In the genomic region with DNA sequence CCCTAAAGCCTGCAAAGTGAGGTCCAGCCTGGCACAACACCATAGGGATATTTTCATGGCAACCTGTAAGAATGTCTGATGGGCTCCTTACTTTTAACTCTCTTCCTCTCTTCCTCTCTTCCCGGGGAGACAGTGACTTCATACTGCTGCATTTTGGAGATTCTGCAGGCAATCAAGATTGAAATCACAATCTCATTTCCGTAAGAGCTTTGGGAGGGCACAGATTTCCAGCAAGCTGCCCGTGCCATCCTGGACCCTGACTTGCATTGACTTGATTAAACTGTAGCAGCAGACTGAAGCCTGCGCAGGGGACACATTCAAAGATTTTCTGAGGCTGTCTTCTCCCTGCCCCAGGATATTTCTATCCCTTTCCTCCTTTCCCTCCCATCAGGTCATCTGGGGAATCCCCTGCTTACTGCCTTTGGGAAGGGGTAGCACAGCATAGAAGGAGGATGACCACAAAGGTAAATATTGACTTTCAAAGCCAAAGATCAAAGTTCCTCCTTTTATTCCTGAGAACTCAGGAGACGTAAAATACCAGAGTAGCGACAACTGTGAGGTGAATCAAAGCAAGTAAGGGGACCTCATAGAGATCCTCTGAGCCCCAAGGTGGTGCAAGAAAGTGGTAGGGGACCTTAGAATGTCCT, we compare ENCODE assay signal across 1 cellular context.
TF ChIP-seq lines count a peak whose summit lies in the region.

No MANE protein-coding gene starts in this region.

TF ChIP-seq in HepG2, 621 proteins besides CTCF, POLR2A, EP300 and RAD21 (continued from another document and continues in another):
- TF ChIP-seq, protein P1, sequence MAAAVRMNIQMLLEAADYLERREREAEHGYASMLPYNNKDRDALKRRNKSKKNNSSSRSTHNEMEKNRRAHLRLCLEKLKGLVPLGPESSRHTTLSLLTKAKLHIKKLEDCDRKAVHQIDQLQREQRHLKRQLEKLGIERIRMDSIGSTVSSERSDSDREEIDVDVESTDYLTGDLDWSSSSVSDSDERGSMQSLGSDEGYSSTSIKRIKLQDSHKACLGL (CRISPR knock-in tag; IDR thresholded peaks at IDR 0.05): no peak
- TF ChIP-seq, protein P2, sequence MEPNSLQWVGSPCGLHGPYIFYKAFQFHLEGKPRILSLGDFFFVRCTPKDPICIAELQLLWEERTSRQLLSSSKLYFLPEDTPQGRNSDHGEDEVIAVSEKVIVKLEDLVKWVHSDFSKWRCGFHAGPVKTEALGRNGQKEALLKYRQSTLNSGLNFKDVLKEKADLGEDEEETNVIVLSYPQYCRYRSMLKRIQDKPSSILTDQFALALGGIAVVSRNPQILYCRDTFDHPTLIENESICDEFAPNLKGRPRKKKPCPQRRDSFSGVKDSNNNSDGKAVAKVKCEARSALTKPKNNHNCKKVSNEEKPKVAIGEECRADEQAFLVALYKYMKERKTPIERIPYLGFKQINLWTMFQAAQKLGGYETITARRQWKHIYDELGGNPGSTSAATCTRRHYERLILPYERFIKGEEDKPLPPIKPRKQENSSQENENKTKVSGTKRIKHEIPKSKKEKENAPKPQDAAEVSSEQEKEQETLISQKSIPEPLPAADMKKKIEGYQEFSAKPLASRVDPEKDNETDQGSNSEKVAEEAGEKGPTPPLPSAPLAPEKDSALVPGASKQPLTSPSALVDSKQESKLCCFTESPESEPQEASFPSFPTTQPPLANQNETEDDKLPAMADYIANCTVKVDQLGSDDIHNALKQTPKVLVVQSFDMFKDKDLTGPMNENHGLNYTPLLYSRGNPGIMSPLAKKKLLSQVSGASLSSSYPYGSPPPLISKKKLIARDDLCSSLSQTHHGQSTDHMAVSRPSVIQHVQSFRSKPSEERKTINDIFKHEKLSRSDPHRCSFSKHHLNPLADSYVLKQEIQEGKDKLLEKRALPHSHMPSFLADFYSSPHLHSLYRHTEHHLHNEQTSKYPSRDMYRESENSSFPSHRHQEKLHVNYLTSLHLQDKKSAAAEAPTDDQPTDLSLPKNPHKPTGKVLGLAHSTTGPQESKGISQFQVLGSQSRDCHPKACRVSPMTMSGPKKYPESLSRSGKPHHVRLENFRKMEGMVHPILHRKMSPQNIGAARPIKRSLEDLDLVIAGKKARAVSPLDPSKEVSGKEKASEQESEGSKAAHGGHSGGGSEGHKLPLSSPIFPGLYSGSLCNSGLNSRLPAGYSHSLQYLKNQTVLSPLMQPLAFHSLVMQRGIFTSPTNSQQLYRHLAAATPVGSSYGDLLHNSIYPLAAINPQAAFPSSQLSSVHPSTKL (CRISPR knock-in tag; IDR thresholded peaks at IDR 0.05): peak; percentile 74
- TF ChIP-seq RCOR2 (CRISPR knock-in tag; IDR thresholded peaks at IDR 0.05): no peak
- TF ChIP-seq SIN3A (IDR thresholded peaks at IDR 0.05; ENCODE audit: borderline replicate concordance, low read depth, low read length): no peak
- no peak for TF ChIP-seq ZBTB38 (CRISPR knock-in tag; IDR thresholded peaks at IDR 0.05)
- TF ChIP-seq, protein P3, sequence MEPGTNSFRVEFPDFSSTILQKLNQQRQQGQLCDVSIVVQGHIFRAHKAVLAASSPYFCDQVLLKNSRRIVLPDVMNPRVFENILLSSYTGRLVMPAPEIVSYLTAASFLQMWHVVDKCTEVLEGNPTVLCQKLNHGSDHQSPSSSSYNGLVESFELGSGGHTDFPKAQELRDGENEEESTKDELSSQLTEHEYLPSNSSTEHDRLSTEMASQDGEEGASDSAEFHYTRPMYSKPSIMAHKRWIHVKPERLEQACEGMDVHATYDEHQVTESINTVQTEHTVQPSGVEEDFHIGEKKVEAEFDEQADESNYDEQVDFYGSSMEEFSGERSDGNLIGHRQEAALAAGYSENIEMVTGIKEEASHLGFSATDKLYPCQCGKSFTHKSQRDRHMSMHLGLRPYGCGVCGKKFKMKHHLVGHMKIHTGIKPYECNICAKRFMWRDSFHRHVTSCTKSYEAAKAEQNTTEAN (CRISPR knock-in tag; conservative IDR thresholded peaks at IDR 0.05): no peak
- TF ChIP-seq, protein P4, sequence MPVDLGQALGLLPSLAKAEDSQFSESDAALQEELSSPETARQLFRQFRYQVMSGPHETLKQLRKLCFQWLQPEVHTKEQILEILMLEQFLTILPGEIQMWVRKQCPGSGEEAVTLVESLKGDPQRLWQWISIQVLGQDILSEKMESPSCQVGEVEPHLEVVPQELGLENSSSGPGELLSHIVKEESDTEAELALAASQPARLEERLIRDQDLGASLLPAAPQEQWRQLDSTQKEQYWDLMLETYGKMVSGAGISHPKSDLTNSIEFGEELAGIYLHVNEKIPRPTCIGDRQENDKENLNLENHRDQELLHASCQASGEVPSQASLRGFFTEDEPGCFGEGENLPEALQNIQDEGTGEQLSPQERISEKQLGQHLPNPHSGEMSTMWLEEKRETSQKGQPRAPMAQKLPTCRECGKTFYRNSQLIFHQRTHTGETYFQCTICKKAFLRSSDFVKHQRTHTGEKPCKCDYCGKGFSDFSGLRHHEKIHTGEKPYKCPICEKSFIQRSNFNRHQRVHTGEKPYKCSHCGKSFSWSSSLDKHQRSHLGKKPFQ (CRISPR knock-in tag; IDR thresholded peaks at IDR 0.05; ENCODE audit: insufficient replicate concordance): no peak
- no peak for TF ChIP-seq PPARG (CRISPR knock-in tag; conservative IDR thresholded peaks at IDR 0.05)
- TF ChIP-seq NFYB (CRISPR knock-in tag; IDR thresholded peaks at IDR 0.05): no peak
- TF ChIP-seq ZNF430 (CRISPR knock-in tag; IDR thresholded peaks at IDR 0.05): no peak
- TF ChIP-seq RARG (CRISPR knock-in tag; IDR thresholded peaks at IDR 0.05; ENCODE audit: low read depth): no peak
- TF ChIP-seq NFKBIZ (CRISPR knock-in tag; IDR thresholded peaks at IDR 0.05): peak; percentile 90
- TF ChIP-seq ZNF709 (CRISPR knock-in tag; IDR thresholded peaks at IDR 0.05): no peak
- TF ChIP-seq ZSCAN20 (CRISPR knock-in tag; IDR thresholded peaks at IDR 0.05; ENCODE audit: borderline replicate concordance): no peak
- TF ChIP-seq RARA (CRISPR knock-in tag; IDR thresholded peaks at IDR 0.05): 0 out of 2 replicates have a peak, but pooled peaks have one; percentile 15
- TF ChIP-seq NPAS2 (CRISPR knock-in tag; IDR thresholded peaks at IDR 0.05; ENCODE audit: borderline replicate concordance): no peak
- no peak for TF ChIP-seq ZC3H13 (CRISPR knock-in tag; IDR thresholded peaks at IDR 0.05)
- TF ChIP-seq FOSL2 (CRISPR knock-in tag; IDR thresholded peaks at IDR 0.05): peak; percentile 54
- TF ChIP-seq, protein P5, sequence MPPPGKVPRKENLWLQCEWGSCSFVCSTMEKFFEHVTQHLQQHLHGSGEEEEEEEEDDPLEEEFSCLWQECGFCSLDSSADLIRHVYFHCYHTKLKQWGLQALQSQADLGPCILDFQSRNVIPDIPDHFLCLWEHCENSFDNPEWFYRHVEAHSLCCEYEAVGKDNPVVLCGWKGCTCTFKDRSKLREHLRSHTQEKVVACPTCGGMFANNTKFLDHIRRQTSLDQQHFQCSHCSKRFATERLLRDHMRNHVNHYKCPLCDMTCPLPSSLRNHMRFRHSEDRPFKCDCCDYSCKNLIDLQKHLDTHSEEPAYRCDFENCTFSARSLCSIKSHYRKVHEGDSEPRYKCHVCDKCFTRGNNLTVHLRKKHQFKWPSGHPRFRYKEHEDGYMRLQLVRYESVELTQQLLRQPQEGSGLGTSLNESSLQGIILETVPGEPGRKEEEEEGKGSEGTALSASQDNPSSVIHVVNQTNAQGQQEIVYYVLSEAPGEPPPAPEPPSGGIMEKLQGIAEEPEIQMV (CRISPR knock-in tag; IDR thresholded peaks at IDR 0.05; ENCODE audit: low read depth): no peak
- TF ChIP-seq, protein P6, sequence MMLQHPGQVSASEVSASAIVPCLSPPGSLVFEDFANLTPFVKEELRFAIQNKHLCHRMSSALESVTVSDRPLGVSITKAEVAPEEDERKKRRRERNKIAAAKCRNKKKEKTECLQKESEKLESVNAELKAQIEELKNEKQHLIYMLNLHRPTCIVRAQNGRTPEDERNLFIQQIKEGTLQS (CRISPR knock-in tag; IDR thresholded peaks at IDR 0.05): no peak
- no peak for TF ChIP-seq MTF2 (CRISPR knock-in tag; IDR thresholded peaks at IDR 0.05; ENCODE audit: borderline replicate concordance)
- TF ChIP-seq REPIN1 (CRISPR knock-in tag; IDR thresholded peaks at IDR 0.05; ENCODE audit: borderline replicate concordance, low read depth): 0 out of 2 replicates have a peak, but pooled peaks have one; percentile 27
- TF ChIP-seq, protein P7, sequence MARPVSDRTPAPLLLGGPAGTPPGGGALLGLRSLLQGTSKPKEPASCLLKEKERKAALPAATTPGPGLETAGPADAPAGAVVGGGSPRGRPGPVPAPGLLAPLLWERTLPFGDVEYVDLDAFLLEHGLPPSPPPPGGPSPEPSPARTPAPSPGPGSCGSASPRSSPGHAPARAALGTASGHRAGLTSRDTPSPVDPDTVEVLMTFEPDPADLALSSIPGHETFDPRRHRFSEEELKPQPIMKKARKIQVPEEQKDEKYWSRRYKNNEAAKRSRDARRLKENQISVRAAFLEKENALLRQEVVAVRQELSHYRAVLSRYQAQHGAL (CRISPR knock-in tag; IDR thresholded peaks at IDR 0.05; ENCODE audit: not compliant biosample characterization): no peak
- TF ChIP-seq ZNF296 (CRISPR knock-in tag; conservative IDR thresholded peaks at IDR 0.05): no peak
- no peak for TF ChIP-seq CEBPG (CRISPR knock-in tag; IDR thresholded peaks at IDR 0.05)
- TF ChIP-seq ZNF569 (CRISPR knock-in tag; IDR thresholded peaks at IDR 0.05; ENCODE audit: borderline replicate concordance): no peak
- no peak for TF ChIP-seq KLF11 (CRISPR knock-in tag; IDR thresholded peaks at IDR 0.05)
- TF ChIP-seq TCF7 (IDR thresholded peaks at IDR 0.05; ENCODE audit: low read depth): peak; percentile 37; the same call in 1 of the 2 replicates
- TF ChIP-seq HMG20A (CRISPR knock-in tag; IDR thresholded peaks at IDR 0.05; ENCODE audit: borderline replicate concordance): peak; percentile 61; the same call in 1 of the 2 replicates
- no peak for TF ChIP-seq ZNF878 (CRISPR knock-in tag; IDR thresholded peaks at IDR 0.05)
- TF ChIP-seq, protein P8, sequence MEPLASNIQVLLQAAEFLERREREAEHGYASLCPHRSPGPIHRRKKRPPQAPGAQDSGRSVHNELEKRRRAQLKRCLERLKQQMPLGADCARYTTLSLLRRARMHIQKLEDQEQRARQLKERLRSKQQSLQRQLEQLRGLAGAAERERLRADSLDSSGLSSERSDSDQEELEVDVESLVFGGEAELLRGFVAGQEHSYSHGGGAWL (CRISPR knock-in tag; IDR thresholded peaks at IDR 0.05): no peak
- TF ChIP-seq, protein P9, sequence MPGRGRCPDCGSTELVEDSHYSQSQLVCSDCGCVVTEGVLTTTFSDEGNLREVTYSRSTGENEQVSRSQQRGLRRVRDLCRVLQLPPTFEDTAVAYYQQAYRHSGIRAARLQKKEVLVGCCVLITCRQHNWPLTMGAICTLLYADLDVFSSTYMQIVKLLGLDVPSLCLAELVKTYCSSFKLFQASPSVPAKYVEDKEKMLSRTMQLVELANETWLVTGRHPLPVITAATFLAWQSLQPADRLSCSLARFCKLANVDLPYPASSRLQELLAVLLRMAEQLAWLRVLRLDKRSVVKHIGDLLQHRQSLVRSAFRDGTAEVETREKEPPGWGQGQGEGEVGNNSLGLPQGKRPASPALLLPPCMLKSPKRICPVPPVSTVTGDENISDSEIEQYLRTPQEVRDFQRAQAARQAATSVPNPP (CRISPR knock-in tag; IDR thresholded peaks at IDR 0.05): no peak
- no peak for TF ChIP-seq DR1 (CRISPR knock-in tag; IDR thresholded peaks at IDR 0.05)
- TF ChIP-seq, protein P10, sequence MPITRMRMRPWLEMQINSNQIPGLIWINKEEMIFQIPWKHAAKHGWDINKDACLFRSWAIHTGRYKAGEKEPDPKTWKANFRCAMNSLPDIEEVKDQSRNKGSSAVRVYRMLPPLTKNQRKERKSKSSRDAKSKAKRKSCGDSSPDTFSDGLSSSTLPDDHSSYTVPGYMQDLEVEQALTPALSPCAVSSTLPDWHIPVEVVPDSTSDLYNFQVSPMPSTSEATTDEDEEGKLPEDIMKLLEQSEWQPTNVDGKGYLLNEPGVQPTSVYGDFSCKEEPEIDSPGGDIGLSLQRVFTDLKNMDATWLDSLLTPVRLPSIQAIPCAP (CRISPR knock-in tag; IDR thresholded peaks at IDR 0.05; ENCODE audit: low read depth): no peak
- TF ChIP-seq, protein P11, sequence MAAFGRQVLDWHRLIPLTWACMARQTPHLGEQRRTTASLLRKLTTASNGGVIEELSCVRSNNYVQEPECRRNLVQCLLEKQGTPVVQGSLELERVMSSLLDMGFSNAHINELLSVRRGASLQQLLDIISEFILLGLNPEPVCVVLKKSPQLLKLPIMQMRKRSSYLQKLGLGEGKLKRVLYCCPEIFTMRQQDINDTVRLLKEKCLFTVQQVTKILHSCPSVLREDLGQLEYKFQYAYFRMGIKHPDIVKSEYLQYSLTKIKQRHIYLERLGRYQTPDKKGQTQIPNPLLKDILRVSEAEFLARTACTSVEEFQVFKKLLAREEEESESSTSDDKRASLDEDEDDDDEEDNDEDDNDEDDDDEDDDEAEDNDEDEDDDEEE (CRISPR knock-in tag; IDR thresholded peaks at IDR 0.05): no peak
- TF ChIP-seq MTA3 (CRISPR knock-in tag; IDR thresholded peaks at IDR 0.05): no peak
- no peak for TF ChIP-seq SMAD3 (CRISPR knock-in tag; IDR thresholded peaks at IDR 0.05)
- TF ChIP-seq ZFX (CRISPR knock-in tag; IDR thresholded peaks at IDR 0.05; ENCODE audit: low read depth): no peak
- no peak for TF ChIP-seq ZNF552 (CRISPR knock-in tag; IDR thresholded peaks at IDR 0.05; ENCODE audit: borderline replicate concordance)
- TF ChIP-seq NR2F2 (IDR thresholded peaks at IDR 0.05; ENCODE audit: borderline replicate concordance, low read depth): no peak
- TF ChIP-seq, protein P12, sequence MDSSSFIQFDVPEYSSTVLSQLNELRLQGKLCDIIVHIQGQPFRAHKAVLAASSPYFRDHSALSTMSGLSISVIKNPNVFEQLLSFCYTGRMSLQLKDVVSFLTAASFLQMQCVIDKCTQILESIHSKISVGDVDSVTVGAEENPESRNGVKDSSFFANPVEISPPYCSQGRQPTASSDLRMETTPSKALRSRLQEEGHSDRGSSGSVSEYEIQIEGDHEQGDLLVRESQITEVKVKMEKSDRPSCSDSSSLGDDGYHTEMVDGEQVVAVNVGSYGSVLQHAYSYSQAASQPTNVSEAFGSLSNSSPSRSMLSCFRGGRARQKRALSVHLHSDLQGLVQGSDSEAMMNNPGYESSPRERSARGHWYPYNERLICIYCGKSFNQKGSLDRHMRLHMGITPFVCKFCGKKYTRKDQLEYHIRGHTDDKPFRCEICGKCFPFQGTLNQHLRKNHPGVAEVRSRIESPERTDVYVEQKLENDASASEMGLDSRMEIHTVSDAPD (CRISPR knock-in tag; IDR thresholded peaks at IDR 0.05): no peak
- no peak for TF ChIP-seq ZSCAN29 (CRISPR knock-in tag; conservative IDR thresholded peaks at IDR 0.05)
- TF ChIP-seq, protein P13, sequence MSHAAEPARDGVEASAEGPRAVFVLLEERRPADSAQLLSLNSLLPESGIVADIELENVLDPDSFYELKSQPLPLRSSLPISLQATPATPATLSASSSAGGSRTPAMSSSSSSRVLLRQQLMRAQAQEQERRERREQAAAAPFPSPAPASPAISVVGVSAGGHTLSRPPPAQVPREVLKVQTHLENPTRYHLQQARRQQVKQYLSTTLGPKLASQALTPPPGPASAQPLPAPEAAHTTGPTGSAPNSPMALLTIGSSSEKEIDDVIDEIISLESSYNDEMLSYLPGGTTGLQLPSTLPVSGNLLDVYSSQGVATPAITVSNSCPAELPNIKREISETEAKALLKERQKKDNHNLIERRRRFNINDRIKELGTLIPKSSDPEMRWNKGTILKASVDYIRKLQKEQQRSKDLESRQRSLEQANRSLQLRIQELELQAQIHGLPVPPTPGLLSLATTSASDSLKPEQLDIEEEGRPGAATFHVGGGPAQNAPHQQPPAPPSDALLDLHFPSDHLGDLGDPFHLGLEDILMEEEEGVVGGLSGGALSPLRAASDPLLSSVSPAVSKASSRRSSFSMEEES (CRISPR knock-in tag; IDR thresholded peaks at IDR 0.05): no peak
- TF ChIP-seq ZNF841 (CRISPR knock-in tag; IDR thresholded peaks at IDR 0.05; ENCODE audit: borderline replicate concordance): no peak
